ENCODE assay signal across 9 cellular contexts in the genomic region with DNA sequence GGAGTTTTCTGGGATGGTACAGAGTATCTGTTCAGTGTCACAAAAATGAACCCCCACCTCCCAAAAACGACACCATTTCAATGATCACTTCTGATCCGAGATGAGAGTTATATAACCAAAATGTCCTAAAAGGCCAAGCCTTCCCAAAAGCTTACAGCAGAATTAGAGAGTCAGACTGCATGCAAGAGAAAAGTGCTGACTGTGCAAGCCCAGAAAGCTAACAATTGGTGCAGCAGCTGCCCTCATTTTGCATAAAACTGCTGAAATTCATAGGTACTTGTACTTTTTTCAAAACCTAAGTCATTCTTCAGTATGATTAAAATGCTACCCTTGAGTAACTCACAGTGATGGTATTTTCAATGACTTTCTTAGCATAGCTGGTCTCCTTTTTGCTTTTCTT.
"Had no signal": no experiment of that assay in that cellular context is flagged by ENCODE, and none has a peak within 500 bp of the region (broad histone marks: within the 10 kb centered on the region; RNA-seq: fewer than 3 reads in every experiment).

No MANE protein-coding gene starts in this region.

- H3K4me1 ChIP-seq: HAP-1 had no signal

- ATAC-seq: HCT116 had no signal

- H3K9me3 ChIP-seq: HAP-1 had no signal

- DNase-seq: GOT3, H7, HFFc6, Karpas-422, KBM-7 had no signal

- H3K4me3 ChIP-seq: HAP-1 had no signal

- H3K36me3 ChIP-seq: HAP-1 had no signal

- H3K4me2 ChIP-seq: KMS-11 had no signal

- H3K9ac ChIP-seq: KMS-11 had no signal

- FAIRE-seq: HTR-8/SVneo had no signal

- H3K27ac Mint-ChIP-seq: HFFc6 had no signal

- H3K27ac ChIP-seq: KMS-11 had no signal

- H3K4me3 Mint-ChIP-seq: HFFc6 had no signal
